8 cellular contexts compared by ENCODE assay signal in genomic region chr14:30223385-30223785, GRCh38.
DNase-seq lines count a peak whose midpoint lies in the region; ATAC-seq and TF ChIP-seq lines count a peak whose summit lies in the region.

No MANE protein-coding gene starts in this region.

- no peak for TF ChIP-seq POLR2A in gastroesophageal sphincter (IDR thresholded peaks at IDR 0.05)

- H3K27ac ChIP-seq in gastroesophageal sphincter (peak overlapping the region; percentile 76 to 92 (median 80)), A673 (ENCODE audit: low read depth, low read length, poor library complexity, severe bottlenecking) (no peak overlapping the region)

- H3K4me1 ChIP-seq in gastroesophageal sphincter (peaks cover 44 to 88% (median 44%) of the 10 kb centered on the region in 3 donors), skeletal muscle satellite cell (ENCODE audit: control insufficient read depth, insufficient read depth, low read length) (peaks cover 68% of the 10 kb centered on the region), A673 (ENCODE audit: insufficient read depth, low read length, poor library complexity, severe bottlenecking) (peaks cover 6% of the 10 kb centered on the region)

- TF ChIP-seq EP300 in gastroesophageal sphincter (IDR thresholded peaks at IDR 0.05), result no peak

- WGBS in gastroesophageal sphincter (ENCODE audit: low coverage in 1 of 2), 2 donors, result 43 to 73% methylated on average over 1 to 2 of the region's 2 CpGs

- ATAC-seq in gastroesophageal sphincter (peak; percentile 55), GM18861 (IDR thresholded peaks at IDR 0.05; ENCODE audit: unreplicated experiment) (no peak), GM21619 (IDR thresholded peaks at IDR 0.05; ENCODE audit: unreplicated experiment) (no peak)

- TF ChIP-seq CTCF in gastroesophageal sphincter (IDR thresholded peaks at IDR 0.05) (no peak), A673 (conservative IDR thresholded peaks at IDR 0.05; ENCODE audit: low read depth, low read length) (no peak)

- H3K9me3 ChIP-seq in gastroesophageal sphincter (no peaks in the 10 kb centered on the region), skeletal muscle satellite cell (replicated peaks; ENCODE audit: low read length) (no peaks in the 10 kb centered on the region), A673 (ENCODE audit: low read depth, low read length, poor library complexity, severe bottlenecking) (no peaks in the 10 kb centered on the region)

- H3K4me3 ChIP-seq in gastroesophageal sphincter (no peak overlapping the region), skeletal muscle satellite cell (ENCODE audit: low read length) (no peak overlapping the region), A673 (ENCODE audit: low read depth, low read length, poor library complexity, severe bottlenecking) (no peak overlapping the region)

- H3K36me3 ChIP-seq in gastroesophageal sphincter (no peaks in the 10 kb centered on the region), skeletal muscle satellite cell (ENCODE audit: insufficient read depth, low read length) (no peaks in the 10 kb centered on the region), A673 (ENCODE audit: insufficient read depth, low read length, poor library complexity, severe bottlenecking) (no peaks in the 10 kb centered on the region)

- H3K27me3 ChIP-seq in gastroesophageal sphincter, result no peaks in the 10 kb centered on the region
- no peaks in the 10 kb centered on the region for H3K27me3 ChIP-seq in skeletal muscle satellite cell (ENCODE audit: control insufficient read depth, insufficient read depth, low read length)
- H3K27me3 ChIP-seq in A673 (replicated peaks; ENCODE audit: insufficient read depth, low read depth, low read length, poor library complexity), result peaks cover 45% of the 10 kb centered on the region

- DNase-seq in H4 (ENCODE audit: low spot score) (peak; percentile 86), RKO (ENCODE audit: low spot score) (peak; percentile 79), A673 (ENCODE audit: low spot score) (no peak)
- no peak for DNase-seq in activated naive CD4-positive, alpha-beta T cell (lab: John Stamatoyannopoulos, UW)

- POLR2A ChIA-PET in A673 (lab: Charles Lee; ENCODE audit: low non-redundant PET), result no interaction called here

- BruUV-seq in A673 (replicated peaks; lab: Mats Ljungman, UMichigan), result no TSS peak

- CTCF ChIA-PET in A673 (lab: Charles Lee), result no interaction called here

- no peak overlapping the region for H3K9ac ChIP-seq in skeletal muscle satellite cell (ENCODE audit: low read depth, low read length)

- H3K4me2 ChIP-seq in skeletal muscle satellite cell (ENCODE audit: low read length), result peak overlapping the region; percentile 28

- intact Hi-C loops in A673 (cut with micrococcal nuclease; ENCODE audit: unreplicated experiment), result loop anchor here (10.0 kb wide), 2 partner anchors 221 to 391 kb away; no protein-coding TSS in a partner anchor

Comparison
In these comparisons a context has a peak if more than half of its experiments do, and no peak if none do; other contexts are left out.
1. DNase-seq: peak in H4 (single experiment) and RKO (single experiment); none in activated naive CD4-positive, alpha-beta T cell (0 of 4) and A673 (single experiment).